In the genomic region with DNA sequence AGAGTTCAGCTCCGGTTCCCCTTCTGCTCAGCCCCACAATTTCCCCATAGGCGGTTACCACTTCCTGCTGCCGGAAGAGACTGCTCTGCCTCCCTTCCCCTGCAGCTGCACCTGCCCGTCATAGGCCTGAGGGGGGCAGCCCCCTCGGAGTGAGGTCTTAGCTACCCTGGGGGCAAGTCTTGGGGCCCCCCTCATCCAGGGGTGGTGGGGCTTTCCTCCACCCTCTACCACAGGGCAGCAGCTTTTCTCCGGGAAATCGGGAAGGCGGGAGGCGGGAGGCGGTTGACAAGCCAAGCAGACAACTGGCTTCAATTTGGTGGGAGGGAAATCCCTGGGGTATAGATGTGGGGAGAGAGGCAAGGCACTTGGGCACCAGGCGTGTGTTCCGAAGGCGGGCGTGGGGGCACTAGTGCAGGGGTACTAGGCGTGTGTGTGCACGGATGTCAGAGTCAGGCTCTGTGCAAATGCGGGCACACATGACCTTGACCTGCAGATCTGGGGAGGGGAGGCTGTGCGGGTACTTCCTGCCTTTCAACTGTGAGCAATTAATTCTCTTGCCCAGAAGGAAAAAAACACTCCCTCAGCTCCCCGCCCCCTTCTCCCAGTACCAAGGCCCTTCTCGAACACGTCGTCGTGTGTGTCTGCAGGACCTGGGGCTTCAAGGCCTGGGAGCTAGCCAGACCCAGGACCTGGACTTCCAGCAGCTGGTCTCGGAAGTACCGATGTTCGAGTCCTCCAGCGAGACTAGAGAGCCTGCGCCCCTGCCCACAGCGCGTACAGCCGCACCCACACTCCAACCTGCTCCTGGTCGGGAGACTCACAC, we compare ENCODE assay signal across 7 cellular contexts. TPM values are rescaled to one million over a fixed set of nuclear protein-coding genes. Genes with fewer than 3 reads are reported as not detected.
DNase-seq lines count a peak whose midpoint lies in the region; ATAC-seq and TF ChIP-seq lines count a peak whose summit lies in the region.

No MANE protein-coding gene starts in this region.

- ATAC-seq in HG03097 (IDR thresholded peaks at IDR 0.05; ENCODE audit: low FRiP score, unreplicated experiment): peak; percentile 38

- DNase-seq in NCI-H774 (lab: John Stamatoyannopoulos, UW) (peak; percentile 23), epithelial cell of proximal tubule (ENCODE audit: low read depth) (no peak)
- DNase-seq in activated CD8-positive, alpha-beta memory T cell treated with anti-CD3 and anti-CD28 coated beads for 4 hours (ENCODE audit: low read depth in 2 of 2): peak; percentile 52 to 55

- TF ChIP-seq CTCF in epithelial cell of proximal tubule (conservative IDR thresholded peaks at IDR 0.05; ENCODE audit: low read depth, low read length) (no peak), nephron (IDR thresholded peaks at IDR 0.05; ENCODE audit: unreplicated experiment in 3 of 3) (no peak)

- H3K4me3 ChIP-seq in epithelial cell of proximal tubule (ENCODE audit: low read depth, low read length): peak overlapping the region; percentile 69

- peaks cover 8% of the 10 kb centered on the region for H3K9me3 Mint-ChIP-seq in nephron

- peak overlapping the region; percentile 83 to 90 (median 90) for H3K4me3 Mint-ChIP-seq in nephron

- H3K4me1 Mint-ChIP-seq in nephron: peaks cover 20% of the 10 kb centered on the region

- H3K27me3 Mint-ChIP-seq in nephron (ENCODE audit: low read depth): peaks cover 3% of the 10 kb centered on the region

- peak; percentile 43 for TF ChIP-seq POLR2A in GM18526 (IDR thresholded peaks at IDR 0.05; ENCODE audit: extremely low read depth, insufficient read length)

- H3K36me3 Mint-ChIP-seq in nephron (ENCODE audit: low read depth): peaks cover 15% of the 10 kb centered on the region

- H3K27ac ChIP-seq in temporal lobe (ENCODE audit: low read depth, low read length): peak overlapping the region; percentile 91

- peak overlapping the region; percentile 83 to 97 (median 97) for H3K27ac Mint-ChIP-seq in nephron

RNA-seq across cellular contexts. Expression of a gene that starts 1.0 kb away (rescaled TPM):
- 11.6 and 20.2 TPM in 2 replicates for total RNA-seq in epithelial cell of proximal tubule
- total RNA-seq in temporal lobe: 3.2 TPM

RNA-seq across cellular contexts. Expression of a gene that starts 7.8 kb away (rescaled TPM):
- 88.0 and 171 TPM in 2 replicates for total RNA-seq in epithelial cell of proximal tubule
- 18.7 TPM for total RNA-seq in temporal lobe

RNA-seq across cellular contexts. Expression of a gene that starts 17.4 kb away (rescaled TPM):
- total RNA-seq in epithelial cell of proximal tubule (0.92 and 1.5 TPM in 2 replicates), temporal lobe (1.5 TPM)

RNA-seq across cellular contexts. Expression of a gene that starts 22.6 kb away (rescaled TPM):
- total RNA-seq in epithelial cell of proximal tubule (0.22 and 1.4 TPM in 2 replicates), temporal lobe (not detected)

RNA-seq across cellular contexts. Expression of a gene that starts 41.1 kb away (rescaled TPM):
- total RNA-seq in epithelial cell of proximal tubule: 35.7 and 62.1 TPM in 2 replicates
- total RNA-seq in temporal lobe: 132 TPM
